17 cellular contexts compared by ENCODE assay signal in the genomic region with DNA sequence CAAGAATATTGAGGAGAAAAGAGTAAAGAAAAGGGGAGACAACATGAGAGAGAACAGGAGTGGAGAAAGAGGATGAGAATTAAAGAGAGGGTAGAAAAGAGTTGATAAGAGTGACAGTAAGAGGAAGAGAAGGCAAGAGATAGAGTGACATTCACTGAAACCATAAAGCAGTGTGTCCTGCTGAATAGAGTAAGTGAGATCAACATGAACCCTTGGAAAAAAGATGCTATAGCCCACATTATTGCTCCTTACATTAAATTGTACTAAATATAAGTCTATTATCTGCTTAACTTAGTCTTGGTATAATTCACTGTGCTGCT.
DNase-seq lines count a peak whose midpoint lies in the region; ATAC-seq and TF ChIP-seq lines count a peak whose summit lies in the region.
"Had no signal": no experiment of that assay in that cellular context is flagged by ENCODE, and none has a peak within 500 bp of the region (broad histone marks: within the 10 kb centered on the region; RNA-seq: fewer than 3 reads in every experiment).

No MANE protein-coding gene starts in this region.

- peaks cover 30% of the 10 kb centered on the region for H3K9me3 Mint-ChIP-seq in stimulated activated naive CD8-positive, alpha-beta T cell treated with anti-CD3 and anti-CD28 coated beads, Interleukin-15, Interleukin-2, amounts not matched to agents 100 ng/mL and 50 ng/mL, for 24 hours
- H3K9me3 Mint-ChIP-seq in stimulated activated naive CD8-positive, alpha-beta T cell treated with anti-CD3 and anti-CD28 coated beads, Interleukin-15, amount 100 ng/mL, for 72 hours: peaks cover 4 to 7% of the 10 kb centered on the region in 2 donors
- peaks cover 32% of the 10 kb centered on the region for H3K9me3 Mint-ChIP-seq in endodermal cell

- H3K9me3 ChIP-seq in OCI-LY1 (ENCODE audit: low read length): peaks cover 15% of the 10 kb centered on the region
- peaks cover 26% of the 10 kb centered on the region for H3K9me3 ChIP-seq in endodermal cell (ENCODE audit: control insufficient read depth, low read length)
- no peaks in the 10 kb centered on the region for H3K9me3 ChIP-seq in thyroid gland

- H3K36me3 Mint-ChIP-seq in stimulated activated naive CD8-positive, alpha-beta T cell treated with anti-CD3 and anti-CD28 coated beads, Interleukin-15, Interleukin-2, amounts not matched to agents 100 ng/mL and 50 ng/mL, for 24 hours (ENCODE audit: low read depth): no peaks in the 10 kb centered on the region
- H3K36me3 Mint-ChIP-seq in endodermal cell (ENCODE audit: low read depth): peaks cover 5% of the 10 kb centered on the region
- H3K36me3 Mint-ChIP-seq: CD4-positive, CD25-positive, alpha-beta regulatory T cell had no signal

- TF ChIP-seq CTCF in OCI-LY1 (IDR thresholded peaks at IDR 0.05; ENCODE audit: low read length) (no peak), endodermal cell (conservative IDR thresholded peaks at IDR 0.05) (no peak), thyroid gland (IDR thresholded peaks at IDR 0.05) (no peak)

- H3K4me3 ChIP-seq in OCI-LY1 (ENCODE audit: low read depth, low read length, poor library complexity, severe bottlenecking) (peak overlapping the region; percentile 38), endodermal cell (ENCODE audit: low read length) (peak overlapping the region; percentile 57), thyroid gland (replicated peaks in 1 of 3) (no peak overlapping the region)
- H3K4me3 ChIP-seq: SK-N-MC had no signal

- H3K79me2 ChIP-seq in OCI-LY1 (ENCODE audit: insufficient read depth, low read length): no peaks in the 10 kb centered on the region

- H3K27me3 Mint-ChIP-seq in stimulated activated naive CD8-positive, alpha-beta T cell treated with anti-CD3 and anti-CD28 coated beads, Interleukin-15, Interleukin-2, amounts not matched to agents 100 ng/mL and 50 ng/mL, for 24 hours: no peaks in the 10 kb centered on the region
- H3K27me3 Mint-ChIP-seq in stimulated activated naive CD8-positive, alpha-beta T cell treated with anti-CD3 and anti-CD28 coated beads, Interleukin-15, amount 100 ng/mL, for 72 hours: no peaks in the 10 kb centered on the region
- no peaks in the 10 kb centered on the region for H3K27me3 Mint-ChIP-seq in endodermal cell (ENCODE audit: insufficient read depth)
- H3K27me3 Mint-ChIP-seq: CD4-positive, CD25-positive, alpha-beta regulatory T cell had no signal

- H3K9ac ChIP-seq in OCI-LY1 (ENCODE audit: low read length): peak overlapping the region; percentile 86
- H3K9ac ChIP-seq in endodermal cell (ENCODE audit: extremely low read depth, low read length, poor library complexity, severe bottlenecking): no peak overlapping the region

- H3K4me1 Mint-ChIP-seq in stimulated activated naive CD8-positive, alpha-beta T cell treated with anti-CD3 and anti-CD28 coated beads, Interleukin-15, Interleukin-2, amounts not matched to agents 100 ng/mL and 50 ng/mL, for 24 hours (ENCODE audit: low read depth): peaks cover 9% of the 10 kb centered on the region
- H3K4me1 Mint-ChIP-seq in stimulated activated naive CD8-positive, alpha-beta T cell treated with anti-CD3 and anti-CD28 coated beads, Interleukin-15, amount 100 ng/mL, for 72 hours: no peaks in the 10 kb centered on the region
- peaks cover 18% of the 10 kb centered on the region for H3K4me1 Mint-ChIP-seq in endodermal cell
- H3K4me1 Mint-ChIP-seq: CD4-positive, CD25-positive, alpha-beta regulatory T cell had no signal

- peaks cover 18% of the 10 kb centered on the region for H3F3A ChIP-seq in OCI-LY1 (ENCODE audit: insufficient read depth, low read length)

- H3K27ac ChIP-seq in OCI-LY1 (ENCODE audit: low read depth, low read length, poor library complexity, severe bottlenecking) (peak overlapping the region; percentile 100), endodermal cell (ENCODE audit: low read depth, low read length) (no peak overlapping the region), thyroid gland (peak overlapping the region; percentile 53 to 68 (median 54))
- H3K27ac ChIP-seq: RWPE1, SK-N-MC had no signal

- H3K27ac Mint-ChIP-seq in stimulated activated naive CD8-positive, alpha-beta T cell treated with anti-CD3 and anti-CD28 coated beads, Interleukin-15, Interleukin-2, amounts not matched to agents 100 ng/mL and 50 ng/mL, for 24 hours: peak overlapping the region; percentile 28
- H3K27ac Mint-ChIP-seq in stimulated activated naive CD8-positive, alpha-beta T cell treated with anti-CD3 and anti-CD28 coated beads, Interleukin-15, amount 100 ng/mL, for 72 hours: no peak overlapping the region
- H3K27ac Mint-ChIP-seq in endodermal cell: no peak overlapping the region

- no peak for TF ChIP-seq POLR2A in thyroid gland (IDR thresholded peaks at IDR 0.05)

- H3K9me2 ChIP-seq in OCI-LY1 (ENCODE audit: low read depth, low read length): no peaks in the 10 kb centered on the region

- H3K4me1 ChIP-seq in OCI-LY1 (ENCODE audit: insufficient read depth, low read length, severe bottlenecking) (peaks cover 81% of the 10 kb centered on the region), endodermal cell (ENCODE audit: control insufficient read depth, insufficient read depth, low read length) (peaks cover 5% of the 10 kb centered on the region), thyroid gland (peaks cover 10 to 22% of the 10 kb centered on the region in 2 donors)

- no peaks in the 10 kb centered on the region for H3K27me3 ChIP-seq in OCI-LY1 (ENCODE audit: insufficient read depth, low read length)
- no peaks in the 10 kb centered on the region for H3K27me3 ChIP-seq in endodermal cell (ENCODE audit: control insufficient read depth, insufficient read depth, low read length, poor library complexity, severe bottlenecking)
- H3K27me3 ChIP-seq in thyroid gland: no peaks in the 10 kb centered on the region

- intact Hi-C loops in thyroid gland (cut with DNase I): no loop called here

- H3K36me3 ChIP-seq in OCI-LY1 (ENCODE audit: insufficient read depth, low read length) (no peaks in the 10 kb centered on the region; the same call in 1 of the 2 replicates), endodermal cell (ENCODE audit: control insufficient read depth, insufficient read depth, low read length) (no peaks in the 10 kb centered on the region), thyroid gland (no peaks in the 10 kb centered on the region)

- no peak overlapping the region for H3K4me3 Mint-ChIP-seq in stimulated activated naive CD8-positive, alpha-beta T cell treated with anti-CD3 and anti-CD28 coated beads, Interleukin-15, Interleukin-2, amounts not matched to agents 100 ng/mL and 50 ng/mL, for 24 hours
- H3K4me3 Mint-ChIP-seq in stimulated activated naive CD8-positive, alpha-beta T cell treated with anti-CD3 and anti-CD28 coated beads, Interleukin-15, amount 100 ng/mL, for 72 hours: no peak overlapping the region
- no peak overlapping the region for H3K4me3 Mint-ChIP-seq in endodermal cell
- H3K4me3 Mint-ChIP-seq: CD4-positive, CD25-positive, alpha-beta regulatory T cell had no signal

- no peaks in the 10 kb centered on the region for H4K20me1 ChIP-seq in OCI-LY1 (ENCODE audit: insufficient read depth, low read length)

- ATAC-seq in stimulated activated naive CD8-positive, alpha-beta T cell treated with anti-CD3 and anti-CD28 coated beads, Interleukin-15, amount 100 ng/mL, for 72 hours: no peak
- no peak for ATAC-seq in GM21367 (IDR thresholded peaks at IDR 0.05; ENCODE audit: unreplicated experiment)

- no peak overlapping the region for H2AFZ ChIP-seq in OCI-LY1 (ENCODE audit: low read length)

- no peak for DNase-seq in stimulated activated naive CD8-positive, alpha-beta T cell treated with anti-CD3 and anti-CD28 coated beads, Interleukin-15, amount 100 ng/mL, for 72 hours
- DNase-seq in endodermal cell (no peak), thyroid gland (no peak), HPDE6-E6E7 (ENCODE audit: extremely low spot score) (no peak)
- DNase-seq in stimulated activated naive CD4-positive, alpha-beta T cell treated with Interleukin-2 at 50 U/mL for 16 hours (lab: John Stamatoyannopoulos, UW): no peak
- DNase-seq: CD4-positive, CD25-positive, alpha-beta regulatory T cell; DND-41; KBM-7; NCI-H2029 treated with DMSO at 0.1 percent for 48 hours; NCI-H446; NCI-H526 treated with DMSO at 0.1 percent for 48 hours; SHP77 treated with DMSO at 0.1 percent for 48 hours had no signal

- peak overlapping the region; percentile 64 for H3K4me2 ChIP-seq in OCI-LY1 (ENCODE audit: low read length)

Comparison
In these comparisons a context has a peak if more than half of its experiments do, and no peak if none do; other contexts are left out.
1. H3K4me3 ChIP-seq: peak in OCI-LY1 (single experiment) and endodermal cell (single experiment); none in thyroid gland (0 of 3).